Comparison of ENCODE assay signal across 11 cellular contexts in the genomic region with DNA sequence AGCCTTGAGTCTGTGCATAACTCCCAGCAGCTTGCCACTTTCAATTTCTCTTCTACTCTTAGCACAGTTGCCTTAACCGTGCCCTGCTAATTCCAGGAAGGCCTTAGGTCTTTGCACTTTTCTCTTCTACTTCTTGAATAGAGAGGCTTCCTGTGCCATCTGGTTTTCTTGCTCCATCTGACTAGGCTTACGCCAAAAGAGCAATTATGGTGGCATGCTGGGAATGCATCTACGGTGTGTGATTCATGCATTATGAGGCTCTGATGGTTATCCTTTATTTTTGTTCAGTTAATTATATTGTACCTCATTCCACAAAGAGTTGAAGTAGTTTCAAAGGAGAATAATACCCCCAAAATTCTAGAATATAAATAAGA. TPM values are rescaled to one million over a fixed set of nuclear protein-coding genes. Genes with fewer than 3 reads are reported as not detected.
DNase-seq lines count a peak whose midpoint lies in the region; ATAC-seq and TF ChIP-seq lines count a peak whose summit lies in the region.
"Had no signal": no experiment of that assay in that cellular context is flagged by ENCODE, and none has a peak within 500 bp of the region (broad histone marks: within the 10 kb centered on the region; RNA-seq: fewer than 3 reads in every experiment).

No MANE protein-coding gene starts in this region.

- H3F3A ChIP-seq in SK-N-SH (replicated peaks; ENCODE audit: insufficient read depth): peaks cover 64% of the 10 kb centered on the region

- DNase-seq in SK-N-SH (no peak), fibroblast of the aortic adventitia (ENCODE audit: low read depth) (peak; percentile 91), GM19238 (ENCODE audit: insufficient read length, low spot score) (no peak), NCI-H510A treated with DMSO at 0.1 percent for 48 hours (lab: John Stamatoyannopoulos, UW) (no peak), thyroid gland (no peak)
- DNase-seq: CD8-positive, alpha-beta T cell; NCI-H2171; occipital lobe had no signal

- peak overlapping the region; percentile 58 for H3K27ac ChIP-seq in ACC112 (ENCODE audit: low read depth, low read length)
- H3K27ac ChIP-seq in SK-N-SH (ENCODE audit: low read depth in 2 of 2, low read length in 1 of 2): peak overlapping the region; percentile 71 to 76; a peak in 3 of 4 replicates
- no peak overlapping the region for H3K27ac ChIP-seq in thyroid gland

- no peak for TF ChIP-seq CTCF in SK-N-SH (IDR thresholded peaks at IDR 0.05)
- TF ChIP-seq CTCF in fibroblast of the aortic adventitia (IDR thresholded peaks at IDR 0.05; ENCODE audit: insufficient read depth, low read length): no peak
- no peak for TF ChIP-seq CTCF in thyroid gland (IDR thresholded peaks at IDR 0.05)

- no peak for TF ChIP-seq RAD21 in SK-N-SH (IDR thresholded peaks at IDR 0.05; ENCODE audit: low read length)

- ATAC-seq in GM19395 (IDR thresholded peaks at IDR 0.05; ENCODE audit: unreplicated experiment): peak; percentile 54
- no peak for ATAC-seq in GM21390 (IDR thresholded peaks at IDR 0.05; ENCODE audit: unreplicated experiment)
- ATAC-seq: CD8-positive, alpha-beta T cell had no signal

- no peaks in the 10 kb centered on the region for H4K20me1 ChIP-seq in SK-N-SH (ENCODE audit: insufficient read depth)

- H3K9me3 ChIP-seq in SK-N-SH (no peaks in the 10 kb centered on the region), thyroid gland (no peaks in the 10 kb centered on the region)

- peaks cover 7% of the 10 kb centered on the region for H3K79me2 ChIP-seq in ACC112 (ENCODE audit: control insufficient read depth, insufficient read depth, low read length, unreplicated experiment)
- peaks cover 4% of the 10 kb centered on the region; the same call in 1 of the 2 replicates for H3K79me2 ChIP-seq in SK-N-SH (ENCODE audit: insufficient read depth)

- H3K9ac ChIP-seq in SK-N-SH: no peak overlapping the region; the same call in 1 of the 2 replicates

- H2AFZ ChIP-seq in ACC112 (ENCODE audit: low read length, unreplicated experiment) (no peak overlapping the region), SK-N-SH (ENCODE audit: low read depth) (no peak overlapping the region)

- 0 out of 2 replicates have a peak overlapping the region, but pooled peaks have one; percentile 42 for H3K4me3 ChIP-seq in ACC112 (ENCODE audit: low read depth, low read length)
- H3K4me3 ChIP-seq in SK-N-SH (ENCODE audit: low read depth in 2 of 2, low read length in 1 of 2): no peak overlapping the region
- no peak overlapping the region for H3K4me3 ChIP-seq in fibroblast of the aortic adventitia (ENCODE audit: low read depth, low read length)
- no peak overlapping the region for H3K4me3 ChIP-seq in thyroid gland (replicated peaks in 1 of 3)

- whole genome bisulfite sequencing in SK-N-SH (ENCODE audit: low lambda C conversion rate): 20% methylated on average over 3 of the region's 3 CpGs
- WGBS in thyroid gland, 2 donors: 83 to 89% methylated on average over 3 of the region's 3 CpGs

- H3K36me3 ChIP-seq in ACC112 (ENCODE audit: insufficient read depth, low read length): peaks cover 24% of the 10 kb centered on the region
- H3K36me3 ChIP-seq in SK-N-SH (replicated peaks in 1 of 2; ENCODE audit: control insufficient read depth in 1 of 2, insufficient read depth in 2 of 2, low read length in 1 of 2): peaks cover 7 to 24% of the 10 kb centered on the region in 2 experiments
- no peaks in the 10 kb centered on the region for H3K36me3 ChIP-seq in thyroid gland

- no peak for TF ChIP-seq POLR2A in thyroid gland (IDR thresholded peaks at IDR 0.05)

- H3K4me1 ChIP-seq in ACC112 (ENCODE audit: control insufficient read depth, insufficient read depth, low read length, unreplicated experiment) (peaks cover 60% of the 10 kb centered on the region), SK-N-SH (ENCODE audit: control insufficient read depth in 1 of 2, insufficient read depth in 2 of 2, low read depth in 1 of 2, low read length in 1 of 2) (peaks cover 44 to 62% of the 10 kb centered on the region in 2 experiments; a peak in 3 of 4 replicates), thyroid gland (peaks cover 12 to 25% of the 10 kb centered on the region in 2 donors)

- intact Hi-C loops in thyroid gland (cut with DNase I): no loop called here

- H3K4me2 ChIP-seq in SK-N-SH: peak overlapping the region; percentile 57; the same call in 1 of the 2 replicates

- POLR2A ChIA-PET in SK-N-SH (lab: Yijun Ruan, JAX): no interaction called here

- peak in 1 of 2 experiments; percentile 82; a peak in 1 of 4 replicates for TF ChIP-seq EP300 in SK-N-SH (IDR thresholded peaks at IDR 0.05; ENCODE audit: borderline replicate concordance in 1 of 2, low read depth in 1 of 2, low read length in 1 of 2)

- CTCF ChIA-PET in SK-N-SH (lab: Yijun Ruan, JAX): interaction anchor here (1.1 to 3.3 kb wide), 3 partner anchors 28 to 146 kb away, joined by 3 to 20 read pairs (median 5); a partner anchor contains a TSS

- H3K9me2 ChIP-seq in SK-N-SH: no peaks in the 10 kb centered on the region

- H3K27me3 ChIP-seq in ACC112 (ENCODE audit: insufficient read depth, low read length): no peaks in the 10 kb centered on the region
- no peaks in the 10 kb centered on the region for H3K27me3 ChIP-seq in SK-N-SH (ENCODE audit: insufficient read depth)
- H3K27me3 ChIP-seq in thyroid gland: no peaks in the 10 kb centered on the region

TF ChIP-seq in SK-N-SH, 30 proteins besides CTCF, POLR2A, EP300 and RAD21:
- TF ChIP-seq NFIC (IDR thresholded peaks at IDR 0.05; ENCODE audit: borderline replicate concordance): peak; percentile 84
- peak; percentile 30; the same call in 1 of the 2 replicates for TF ChIP-seq ELF1 (IDR thresholded peaks at IDR 0.05)
- TF ChIP-seq, protein P1, sequence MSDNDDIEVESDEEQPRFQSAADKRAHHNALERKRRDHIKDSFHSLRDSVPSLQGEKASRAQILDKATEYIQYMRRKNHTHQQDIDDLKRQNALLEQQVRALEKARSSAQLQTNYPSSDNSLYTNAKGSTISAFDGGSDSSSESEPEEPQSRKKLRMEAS (IDR thresholded peaks at IDR 0.05; ENCODE audit: low read depth): peak; percentile 73
- no peak for TF ChIP-seq FOXM1 (IDR thresholded peaks at IDR 0.05; ENCODE audit: low read depth)
- TF ChIP-seq MEF2A (IDR thresholded peaks at IDR 0.05; ENCODE audit: borderline replicate concordance, low read depth): no peak
- no peak for TF ChIP-seq RFX5 (IDR thresholded peaks at IDR 0.05; ENCODE audit: low read length)
- peak; percentile 40; the same call in 1 of the 2 replicates for TF ChIP-seq POLR2AphosphoS5 (IDR thresholded peaks at IDR 0.05; ENCODE audit: low read depth, low read length)
- 0 out of 2 replicates have a peak, but pooled peaks have one; percentile 38 for TF ChIP-seq YY1 (IDR thresholded peaks at IDR 0.05; ENCODE audit: low read depth)
- TF ChIP-seq, protein P2, sequence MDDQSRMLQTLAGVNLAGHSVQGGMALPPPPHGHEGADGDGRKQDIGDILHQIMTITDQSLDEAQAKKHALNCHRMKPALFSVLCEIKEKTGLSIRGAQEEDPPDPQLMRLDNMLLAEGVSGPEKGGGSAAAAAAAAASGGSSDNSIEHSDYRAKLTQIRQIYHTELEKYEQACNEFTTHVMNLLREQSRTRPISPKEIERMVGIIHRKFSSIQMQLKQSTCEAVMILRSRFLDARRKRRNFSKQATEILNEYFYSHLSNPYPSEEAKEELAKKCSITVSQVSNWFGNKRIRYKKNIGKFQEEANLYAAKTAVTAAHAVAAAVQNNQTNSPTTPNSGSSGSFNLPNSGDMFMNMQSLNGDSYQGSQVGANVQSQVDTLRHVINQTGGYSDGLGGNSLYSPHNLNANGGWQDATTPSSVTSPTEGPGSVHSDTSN (IDR thresholded peaks at IDR 0.05): peak; percentile 73
- TF ChIP-seq FOSL2 (IDR thresholded peaks at IDR 0.05; ENCODE audit: borderline replicate concordance, low read depth): peak; percentile 91
- peak; percentile 54; the same call in 1 of the 2 replicates for TF ChIP-seq SIN3A (IDR thresholded peaks at IDR 0.05; ENCODE audit: borderline replicate concordance, low read depth, low read length)
- TF ChIP-seq TEAD4 (IDR thresholded peaks at IDR 0.05; ENCODE audit: borderline replicate concordance, insufficient read depth): peak; percentile 87
- TF ChIP-seq JUND (IDR thresholded peaks at IDR 0.05): peak; percentile 87
- no peak for TF ChIP-seq RXRA (IDR thresholded peaks at IDR 0.05; ENCODE audit: borderline replicate concordance, low read depth)
- TF ChIP-seq GABPA (IDR thresholded peaks at IDR 0.05; ENCODE audit: low read depth): 0 out of 2 replicates have a peak, but pooled peaks have one; percentile 22
- TF ChIP-seq TCF12 (IDR thresholded peaks at IDR 0.05): peak; percentile 94
- no peak for TF ChIP-seq EZH2phosphoT487 (IDR thresholded peaks at IDR 0.05; ENCODE audit: borderline replicate concordance, low read depth)

RNA-seq across cellular contexts. Expression of a gene that starts 29.4 kb away (rescaled TPM):
- 8.9 and 9.7 TPM in 2 replicates for polyA plus RNA-seq in SK-N-SH (2012; rRNA removed)
- 6.1 and 6.8 TPM in 2 replicates for polyA plus RNA-seq in SK-N-SH (2012; cell fraction: cytosol; rRNA removed)
- polyA plus RNA-seq in SK-N-SH (2012; cell fraction: nucleus; rRNA removed): 12.6 and 16.1 TPM in 2 replicates
- total RNA-seq in fibroblast of the aortic adventitia (ENCODE audit: low replicate concordance) (8.8 and 16.6 TPM in 2 replicates), thyroid gland (10 to 100 TPM; 20.7 to 35.0 (median 26.8) TPM)

Comparison
In these comparisons a context has a peak if more than half of its experiments do, and no peak if none do; other contexts are left out.
1. H3K27ac ChIP-seq: peak in ACC112 (single experiment) and SK-N-SH (2 of 2); none in thyroid gland (0 of 3).